17 cellular contexts compared by ENCODE assay signal in genomic region chr5:59256331-59256730, GRCh38.
"Had no signal": no experiment of that assay in that cellular context is flagged by ENCODE, and none has a peak within 500 bp of the region (broad histone marks: within the 10 kb centered on the region; RNA-seq: fewer than 3 reads in every experiment).

No MANE protein-coding gene starts in this region.

- H3K27ac Mint-ChIP-seq: activated naive CD8-positive, alpha-beta T cell; naive thymus-derived CD8-positive, alpha-beta T cell had no signal

- H3K4me1 ChIP-seq: left lung, parathyroid adenoma had no signal

- H3K9me3 ChIP-seq: left lung, thyroid gland, vagina had no signal

- H3K27ac ChIP-seq: left lung, parathyroid adenoma, thyroid gland, WERI-Rb-1 had no signal

- H3K9ac ChIP-seq: parathyroid adenoma had no signal

- H3K27me3 ChIP-seq: left lung, thyroid gland, vagina had no signal

- H3K4me3 ChIP-seq: left lung, thyroid gland, vagina had no signal

- H3K9me3 Mint-ChIP-seq: naive thymus-derived CD8-positive, alpha-beta T cell had no signal

- H3K36me3 Mint-ChIP-seq: activated naive CD8-positive, alpha-beta T cell; naive thymus-derived CD8-positive, alpha-beta T cell had no signal

- ATAC-seq: left lung; naive thymus-derived CD8-positive, alpha-beta T cell had no signal

- DNase-seq: activated CD4-positive, alpha-beta T cell treated with anti-CD3 and anti-CD28 coated beads, Interleukin-2, amount 50 U/mL, for 4 hours; effector CD4-positive, alpha-beta T cell; foreskin fibroblast; head of caudate nucleus; left lung; naive thymus-derived CD8-positive, alpha-beta T cell; retina; stimulated activated CD4-positive, alpha-beta T cell treated with anti-CD3 and anti-CD28 coated beads, Interleukin-12 subunit alpha, Interleukin-12 subunit beta, amount 100 ng/mL, for 4 hours; stimulated activated CD4-positive, alpha-beta T cell treated with anti-CD3 and anti-CD28 coated beads, Interleukin-1b, Interleukin-23, amount 100 ng/mL, for 48 hours; stimulated activated CD8-positive, alpha-beta memory T cell treated with anti-CD3 and anti-CD28 coated beads, Interleukin-4, amount 100 ng/mL, for 48 hours; stimulated activated naive CD4-positive, alpha-beta T cell; T-helper 2 cell; thyroid gland; WERI-Rb-1 had no signal

- H3K4me1 Mint-ChIP-seq: naive thymus-derived CD8-positive, alpha-beta T cell had no signal

- H3K36me3 ChIP-seq: left lung, thyroid gland, vagina, WERI-Rb-1 had no signal

- H3K4me3 Mint-ChIP-seq: activated naive CD8-positive, alpha-beta T cell; naive thymus-derived CD8-positive, alpha-beta T cell had no signal
